Comparison of ENCODE assay signal across 14 cellular contexts in genomic region chr4:143348233-143349077, GRCh38.
"Had no signal": no experiment of that assay in that cellular context is flagged by ENCODE, and none has a peak within 500 bp of the region (broad histone marks: within the 10 kb centered on the region; RNA-seq: fewer than 3 reads in every experiment).

No MANE protein-coding gene starts in this region.

- H3K27ac ChIP-seq: body of pancreas, neural progenitor cell, thyroid gland, vagina had no signal

- H3K27me3 Mint-ChIP-seq: progenitor cell of endocrine pancreas had no signal

- H3K9me3 ChIP-seq: body of pancreas, thyroid gland, vagina had no signal

- H3K27ac Mint-ChIP-seq: activated CD4-positive, alpha-beta T cell treated with anti-CD3 and anti-CD28 coated beads, Interleukin-2, amount 10 ng/mL, durations not matched to agents 24 days and 14 days; activated CD8-positive, alpha-beta T cell treated with anti-CD3 and anti-CD28 coated beads for 36 hours; activated naive CD4-positive, alpha-beta T cell treated with anti-CD3 and anti-CD28 coated beads for 36 hours; activated T-cell treated with anti-CD3 and anti-CD28 coated beads, Interleukin-2, amount 50 U/mL, for 24 hours; activated T-helper 2 cell treated with anti-CD3 and anti-CD28 coated beads, Interferon-gamma antibody, Interleukin-2, Interleukin-4, amounts not matched to agents 10 μg/mL and 5 μg/mL and 100 μg/mL, durations not matched to agents 14 hours and 24 hours and 36 hours; neural progenitor cell; progenitor cell of endocrine pancreas had no signal

- H3K27me3 ChIP-seq: body of pancreas, neural progenitor cell, thyroid gland, vagina had no signal

- H3K4me1 Mint-ChIP-seq: activated CD4-positive, alpha-beta T cell treated with anti-CD3 and anti-CD28 coated beads, Interleukin-2, amount 10 ng/mL, durations not matched to agents 24 days and 14 days had no signal

- DNase-seq: activated CD4-positive, alpha-beta T cell treated with anti-CD3 and anti-CD28 coated beads, Interleukin-2, amount 10 ng/mL, durations not matched to agents 24 days and 14 days; activated CD8-positive, alpha-beta T cell treated with anti-CD3 and anti-CD28 coated beads for 36 hours; activated naive CD4-positive, alpha-beta T cell treated with anti-CD3 and anti-CD28 coated beads for 36 hours; activated T-cell treated with anti-CD3 and anti-CD28 coated beads, Interleukin-2, amount 50 U/mL, for 24 hours; body of pancreas; central memory CD4-positive, alpha-beta T cell; stimulated activated naive CD4-positive, alpha-beta T cell; thyroid gland had no signal

- H3K36me3 ChIP-seq: neural progenitor cell, thyroid gland, vagina had no signal

- H3K9me3 Mint-ChIP-seq: activated CD4-positive, alpha-beta T cell treated with anti-CD3 and anti-CD28 coated beads, Interleukin-2, amount 10 ng/mL, durations not matched to agents 24 days and 14 days; activated CD8-positive, alpha-beta T cell treated with anti-CD3 and anti-CD28 coated beads for 36 hours; activated naive CD4-positive, alpha-beta T cell treated with anti-CD3 and anti-CD28 coated beads for 36 hours; activated T-cell treated with anti-CD3 and anti-CD28 coated beads, Interleukin-2, amount 50 U/mL, for 24 hours; activated T-helper 2 cell treated with anti-CD3 and anti-CD28 coated beads, Interferon-gamma antibody, Interleukin-2, Interleukin-4, amounts not matched to agents 10 μg/mL and 5 μg/mL and 100 μg/mL, durations not matched to agents 14 hours and 24 hours and 36 hours had no signal

- H3K4me3 ChIP-seq: body of pancreas, lung, neural progenitor cell, thyroid gland, vagina had no signal

- ATAC-seq: activated CD8-positive, alpha-beta T cell treated with anti-CD3 and anti-CD28 coated beads for 36 hours; body of pancreas; left lobe of liver had no signal

- H3K4me3 Mint-ChIP-seq: activated CD4-positive, alpha-beta T cell treated with anti-CD3 and anti-CD28 coated beads, Interleukin-2, amount 10 ng/mL, durations not matched to agents 24 days and 14 days; activated CD8-positive, alpha-beta T cell treated with anti-CD3 and anti-CD28 coated beads for 36 hours; activated naive CD4-positive, alpha-beta T cell treated with anti-CD3 and anti-CD28 coated beads for 36 hours; activated T-cell treated with anti-CD3 and anti-CD28 coated beads, Interleukin-2, amount 50 U/mL, for 24 hours; neural progenitor cell had no signal
